2 cellular contexts compared by ENCODE assay signal in genomic region chr11:10556590-10556989, GRCh38.
TF ChIP-seq lines count a peak whose summit lies in the region.

No MANE protein-coding gene starts in this region.

TF ChIP-seq in HEK293, 187 proteins besides CTCF, POLR2A, EP300 and RAD21:
- TF ChIP-seq ZNF488 (tag by site-specific recombination; IDR thresholded peaks at IDR 0.05) = no peak
- TF ChIP-seq ZSCAN30 (tag by site-specific recombination; IDR thresholded peaks at IDR 0.05) = no peak
- TF ChIP-seq ZNF366 (tag by site-specific recombination; conservative IDR thresholded peaks at IDR 0.05) = peak; percentile 40; the same call in 1 of the 2 replicates

TF ChIP-seq in K562, 482 proteins besides CTCF, POLR2A, EP300 and RAD21:
- TF ChIP-seq PBX2 (CRISPR knock-in tag; IDR thresholded peaks at IDR 0.05; ENCODE audit: low read depth) (no peak), PBX2 (tag; conservative IDR thresholded peaks at IDR 0.05; ENCODE audit: low read depth) (0 out of 2 replicates have a peak, but pooled peaks have one; percentile 17), ZFP91 (CRISPR knock-in tag; IDR thresholded peaks at IDR 0.05) (no peak), HDAC6 (IDR thresholded peaks at IDR 0.05; ENCODE audit: low read depth, low read length) (no peak)
